9 cellular contexts compared by ENCODE assay signal in the genomic region with DNA sequence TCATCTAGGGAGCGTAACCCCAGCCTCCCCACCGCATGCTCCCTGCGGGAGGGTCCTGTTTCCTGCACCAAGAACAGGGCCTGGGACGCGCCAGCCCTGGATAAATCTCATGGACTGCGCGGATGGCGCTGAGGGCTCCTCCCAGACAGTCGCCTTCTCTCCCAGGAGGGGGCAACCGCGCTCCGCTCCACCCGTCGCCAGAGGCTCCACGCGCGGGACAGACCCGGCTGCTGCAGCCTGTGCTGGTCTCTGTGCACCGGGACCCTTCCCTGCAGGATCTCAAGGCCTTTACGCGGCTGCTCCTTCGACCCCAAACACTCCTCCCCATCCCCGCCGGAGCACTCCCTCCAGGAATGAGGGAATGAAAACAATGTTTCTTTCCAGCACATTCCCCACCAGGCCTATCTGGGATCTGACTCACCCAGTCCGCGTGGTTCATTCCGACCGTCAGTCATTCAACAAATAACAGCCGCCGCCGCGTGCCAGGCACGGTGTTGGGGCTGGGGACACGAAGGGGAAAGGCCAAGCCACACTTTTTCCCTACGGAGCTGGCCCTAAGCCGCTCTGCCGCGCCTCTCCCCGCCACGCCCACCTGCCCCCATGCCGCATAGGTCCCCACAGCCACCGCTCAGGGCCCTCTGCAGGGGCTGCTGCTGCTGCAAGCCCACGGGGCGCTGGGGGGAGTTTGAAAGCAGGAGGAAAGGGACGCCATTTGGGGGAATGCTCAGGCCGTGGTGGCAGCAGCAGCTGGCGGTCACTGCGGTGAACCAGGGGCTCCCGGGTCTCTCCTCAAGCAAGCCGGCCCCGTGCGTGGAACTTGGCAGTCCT. TPM values are rescaled to one million over a fixed set of nuclear protein-coding genes. Genes with fewer than 3 reads are reported as not detected.
DNase-seq lines count a peak whose midpoint lies in the region; ATAC-seq and TF ChIP-seq lines count a peak whose summit lies in the region.
"Had no signal": no experiment of that assay in that cellular context is flagged by ENCODE, and none has a peak within 500 bp of the region (broad histone marks: within the 10 kb centered on the region; RNA-seq: fewer than 3 reads in every experiment).

No MANE protein-coding gene starts in this region.

- H3K27me3 ChIP-seq in hepatocyte = peaks cover 33% of the 10 kb centered on the region
- peaks cover 49% of the 10 kb centered on the region for H3K27me3 ChIP-seq in CD8-positive, alpha-beta T cell (ENCODE audit: insufficient read depth, low read length)

- no peaks in the 10 kb centered on the region for H4K20me1 ChIP-seq in hepatocyte (ENCODE audit: insufficient read depth, poor library complexity, severe bottlenecking)

- WGBS in hepatocyte (ENCODE audit: low lambda C conversion rate, missing lambda C conversion rate) = 24% methylated on average over 52 of the region's 52 CpGs

- H3K4me3 ChIP-seq in hepatocyte = no peak overlapping the region
- no peak overlapping the region for H3K4me3 ChIP-seq in CD8-positive, alpha-beta T cell (ENCODE audit: low read depth, low read length)

- no peak for ATAC-seq in GM18858 (IDR thresholded peaks at IDR 0.05; ENCODE audit: unreplicated experiment)
- ATAC-seq in HG02938 (IDR thresholded peaks at IDR 0.05; ENCODE audit: unreplicated experiment) = no peak
- no peak for ATAC-seq in CD8-positive, alpha-beta T cell

- H3K9me2 ChIP-seq in hepatocyte (replicated peaks; ENCODE audit: insufficient read depth) = no peaks in the 10 kb centered on the region

- peak; percentile 41 for TF ChIP-seq CTCF in hepatocyte (IDR thresholded peaks at IDR 0.05; ENCODE audit: poor library complexity)
- TF ChIP-seq CTCF in CD8-positive, alpha-beta T cell (IDR thresholded peaks at IDR 0.05) = no peak

- peaks cover 31% of the 10 kb centered on the region for H3K4me1 Mint-ChIP-seq in CD8-positive, alpha-beta T cell (ENCODE audit: low read depth)

- no peaks in the 10 kb centered on the region for H3K36me3 Mint-ChIP-seq in CD8-positive, alpha-beta T cell

- intact Hi-C loops in CD8-positive, alpha-beta T cell (cut with DNase I, micrococcal nuclease) = loop anchor here in 1 of 2 experiments (2.0 kb wide), 1 partner anchor 23 kb away; no protein-coding TSS in a partner anchor

- H3K27me3 Mint-ChIP-seq in CD8-positive, alpha-beta T cell (ENCODE audit: low read depth) = peaks cover 60% of the 10 kb centered on the region

- DNase-seq in Daoy (ENCODE audit: low read depth) (peak; percentile 43), amniotic epithelial cell (ENCODE audit: low read depth) (peak; percentile 88), hepatocyte (ENCODE audit: low spot score) (peak; percentile 63), putamen (ENCODE audit: low spot score) (peak; percentile 55), SHP77 (lab: John Stamatoyannopoulos, UW) (no peak)
- DNase-seq in CD8-positive, alpha-beta T cell = no peak

- peaks cover 18% of the 10 kb centered on the region for H3K4me1 ChIP-seq in hepatocyte (ENCODE audit: insufficient read depth)
- H3K4me1 ChIP-seq in CD8-positive, alpha-beta T cell (ENCODE audit: insufficient read depth, low read length) = peaks cover 45% of the 10 kb centered on the region

- CTCF ChIA-PET in CD8-positive, alpha-beta T cell (lab: Charles Lee) = interaction anchor here (0.9 to 2.9 kb wide), 9 partner anchors 48 to 209 kb away, joined by 3 to 36 read pairs (median 4); no protein-coding TSS in a partner anchor

- H3K27ac Mint-ChIP-seq in CD8-positive, alpha-beta T cell = no peak overlapping the region

- no peak overlapping the region for H3K27ac ChIP-seq in hepatocyte
- H3K27ac ChIP-seq in CD8-positive, alpha-beta T cell (ENCODE audit: low read depth, low read length) = no peak overlapping the region

- H3K9me3 Mint-ChIP-seq in CD8-positive, alpha-beta T cell = no peaks in the 10 kb centered on the region

- H3K36me3 ChIP-seq in hepatocyte (replicated peaks; ENCODE audit: insufficient read depth, low read depth) = no peaks in the 10 kb centered on the region
- no peaks in the 10 kb centered on the region for H3K36me3 ChIP-seq in CD8-positive, alpha-beta T cell (ENCODE audit: insufficient read depth, low read length)

- H3K79me2 ChIP-seq in hepatocyte = no peaks in the 10 kb centered on the region

- no peak overlapping the region for H2AFZ ChIP-seq in hepatocyte

- H3K4me3 Mint-ChIP-seq in CD8-positive, alpha-beta T cell = no peak overlapping the region

- peak overlapping the region; percentile 63 for H3K4me2 ChIP-seq in hepatocyte

- POLR2A ChIA-PET in CD8-positive, alpha-beta T cell (lab: Charles Lee) = no interaction called here

- no peaks in the 10 kb centered on the region for H3K9me3 ChIP-seq in hepatocyte (ENCODE audit: low read depth)
- H3K9me3 ChIP-seq in CD8-positive, alpha-beta T cell (ENCODE audit: low read length) = no peaks in the 10 kb centered on the region

RNA-seq across cellular contexts. Expression of gene PNMA8B, which starts 6.0 kb away (rescaled TPM):
- 0.06 and 0.48 TPM in 2 replicates for total RNA-seq in Daoy (2014; rRNA removed; shearing (Covaris generic))
- total RNA-seq in hepatocyte = 0.32 and 1.0 TPM in 2 replicates
- 0.50 and 0.57 TPM in 2 replicates for polyA plus RNA-seq in hepatocyte
- total RNA-seq in CD8-positive, alpha-beta T cell = not detected
- total RNA-seq: HT-29 had no signal

RNA-seq across cellular contexts. Expression of gene PNMA8A, which starts 18.3 kb away (rescaled TPM):
- total RNA-seq in Daoy (2014; rRNA removed; shearing (Covaris generic)) = 4.4 and 4.6 TPM in 2 replicates
- total RNA-seq in hepatocyte = 11.2 and 11.4 TPM in 2 replicates
- 5.5 and 6.4 TPM in 2 replicates for polyA plus RNA-seq in hepatocyte
- not detected for total RNA-seq in CD8-positive, alpha-beta T cell
- total RNA-seq: HT-29 had no signal

Comparison
In these comparisons a context has a peak if more than half of its experiments do, and no peak if none do; other contexts are left out.
1. DNase-seq: peak in Daoy (single experiment), amniotic epithelial cell (single experiment), hepatocyte (single experiment) and putamen (single experiment); none in SHP77 (0 of 2) and CD8-positive, alpha-beta T cell (0 of 7).